ENCODE assay signal across 39 cellular contexts in genomic region chr12:8461426-8461825, GRCh38. TPM values are rescaled to one million over a fixed set of nuclear protein-coding genes. Genes with fewer than 3 reads are reported as not detected.
"Had no signal": no experiment of that assay in that cellular context is flagged by ENCODE, and none has a peak within 500 bp of the region (broad histone marks: within the 10 kb centered on the region; RNA-seq: fewer than 3 reads in every experiment).

No MANE protein-coding gene starts in this region.

- DNase-seq: activated CD4-positive, alpha-beta memory T cell treated with anti-CD3 and anti-CD28 coated beads for 36 hours; activated CD4-positive, alpha-beta T cell treated with anti-CD3 and anti-CD28 coated beads for 48 hours; activated CD8-positive, alpha-beta memory T cell treated with anti-CD3 and anti-CD28 coated beads, Interleukin-2, amount 50 U/mL, for 4 hours; activated effector memory CD4-positive, alpha-beta T cell treated with anti-CD3 and anti-CD28 coated beads, Interleukin-2, amount 50 U/mL, for 16 hours; activated naive CD4-positive, alpha-beta T cell treated with anti-CD3 and anti-CD28 coated beads for 36 hours; activated naive CD8-positive, alpha-beta T cell treated with anti-CD3 and anti-CD28 coated beads for 36 hours; activated T-cell treated with anti-CD3 and anti-CD28 coated beads, Interleukin-2, amount 50 U/mL, for 1 hour; adrenal gland; aorta; dorsolateral prefrontal cortex; effector memory CD4-positive, alpha-beta T cell; erythroblast; heart left ventricle; left lung; mucosa of descending colon; ovary; retina; sigmoid colon; small intestine; stimulated activated CD4-positive, alpha-beta T cell treated with anti-CD3 and anti-CD28 coated beads, Interleukin-4, amount 100 ng/mL, for 4 hours; stimulated activated CD8-positive, alpha-beta memory T cell treated with anti-CD3 and anti-CD28 coated beads, Interleukin-4, amount 100 ng/mL, for 48 hours; stimulated activated naive CD8-positive, alpha-beta T cell treated with anti-CD3 and anti-CD28 coated beads, Interleukin-15, amount 100 ng/mL, for 72 hours; substantia nigra; T-helper 1 cell; thyroid gland had no signal

- H3K27ac Mint-ChIP-seq: activated CD4-positive, alpha-beta memory T cell treated with anti-CD3 and anti-CD28 coated beads for 36 hours; activated naive CD4-positive, alpha-beta T cell treated with anti-CD3 and anti-CD28 coated beads for 36 hours; activated naive CD8-positive, alpha-beta T cell treated with anti-CD3 and anti-CD28 coated beads for 36 hours; activated T-helper 1 cell treated with anti-CD3 and anti-CD28 coated beads, Interleukin-12 subunit alpha, Interleukin-12 subunit beta, Interleukin-2, Interleukin-4 antibody, amounts not matched to agents 30 ng/mL and 10 ng/mL and 1 ng/mL, durations not matched to agents 14 hours and 24 hours and 36 hours; brain; natural killer cell treated with Interleukin-12 subunit alpha and Interleukin-12 subunit beta and Interleukin-15 and Interleukin-18, amount 100 ng/mL, for 72 hours; stimulated activated memory B cell treated with anti-CD40 and anti-IgM and Interleukin-4, amounts not matched to agents 10 μg/mL and 1 μg/mL and 100 μg/mL, for 72 hours; stimulated activated naive CD8-positive, alpha-beta T cell treated with anti-CD3 and anti-CD28 coated beads, Interleukin-15, amount 100 ng/mL, for 72 hours; T-helper 2 cell treated with Interferon-gamma antibody and Interleukin-4, amounts not matched to agents 5 μg/mL and 100 μg/mL, for 36 hours had no signal

- H3K9me3 Mint-ChIP-seq: activated CD4-positive, alpha-beta memory T cell treated with anti-CD3 and anti-CD28 coated beads for 36 hours; activated naive CD4-positive, alpha-beta T cell treated with anti-CD3 and anti-CD28 coated beads for 36 hours; activated naive CD8-positive, alpha-beta T cell treated with anti-CD3 and anti-CD28 coated beads for 36 hours; activated T-helper 1 cell treated with anti-CD3 and anti-CD28 coated beads, Interleukin-12 subunit alpha, Interleukin-12 subunit beta, Interleukin-2, Interleukin-4 antibody, amounts not matched to agents 30 ng/mL and 10 ng/mL and 1 ng/mL, durations not matched to agents 14 hours and 24 hours and 36 hours; brain; natural killer cell treated with Interleukin-12 subunit alpha and Interleukin-12 subunit beta and Interleukin-15 and Interleukin-18, amount 100 ng/mL, for 72 hours; stimulated activated naive CD8-positive, alpha-beta T cell treated with anti-CD3 and anti-CD28 coated beads, Interleukin-15, amount 100 ng/mL, for 72 hours; T-helper 2 cell treated with Interferon-gamma antibody and Interleukin-4, amounts not matched to agents 5 μg/mL and 100 μg/mL, for 36 hours had no signal

- H3K4me3 ChIP-seq: adrenal gland, cardiac muscle cell, coronary artery, dorsolateral prefrontal cortex, heart left ventricle, left lung, lung, mucosa of descending colon, ovary, prostate gland, sigmoid colon, thyroid gland had no signal

- H3K4me3 Mint-ChIP-seq: activated CD4-positive, alpha-beta memory T cell treated with anti-CD3 and anti-CD28 coated beads for 36 hours; activated naive CD4-positive, alpha-beta T cell treated with anti-CD3 and anti-CD28 coated beads for 36 hours; activated naive CD8-positive, alpha-beta T cell treated with anti-CD3 and anti-CD28 coated beads for 36 hours; activated T-helper 1 cell treated with anti-CD3 and anti-CD28 coated beads, Interleukin-12 subunit alpha, Interleukin-12 subunit beta, Interleukin-2, Interleukin-4 antibody, amounts not matched to agents 30 ng/mL and 10 ng/mL and 1 ng/mL, durations not matched to agents 14 hours and 24 hours and 36 hours; brain; natural killer cell treated with Interleukin-12 subunit alpha and Interleukin-12 subunit beta and Interleukin-15 and Interleukin-18, amount 100 ng/mL, for 72 hours; stimulated activated memory B cell treated with anti-CD40 and anti-IgM and Interleukin-4, amounts not matched to agents 10 μg/mL and 1 μg/mL and 100 μg/mL, for 72 hours; stimulated activated naive CD8-positive, alpha-beta T cell treated with anti-CD3 and anti-CD28 coated beads, Interleukin-15, amount 100 ng/mL, for 72 hours; T-helper 2 cell treated with Interferon-gamma antibody and Interleukin-4, amounts not matched to agents 5 μg/mL and 100 μg/mL, for 36 hours had no signal

- ATAC-seq: heart left ventricle; left lung; mucosa of descending colon; natural killer cell treated with Interleukin-12 subunit alpha and Interleukin-12 subunit beta and Interleukin-15 and Interleukin-18, amount 100 ng/mL, for 72 hours; stimulated activated memory B cell treated with anti-CD40 and anti-IgM and Interleukin-4, amounts not matched to agents 10 μg/mL and 1 μg/mL and 100 μg/mL, for 72 hours; stimulated activated naive CD8-positive, alpha-beta T cell treated with anti-CD3 and anti-CD28 coated beads, Interleukin-15, amount 100 ng/mL, for 72 hours had no signal

- H3K4me1 ChIP-seq: adrenal gland, prostate gland, sigmoid colon, thyroid gland had no signal

- H3K36me3 ChIP-seq: adrenal gland, cardiac muscle cell, heart left ventricle, left lung, ovary, prostate gland, sigmoid colon, thyroid gland had no signal

- H3K27ac ChIP-seq: adrenal gland, cardiac muscle cell, coronary artery, dorsolateral prefrontal cortex, heart left ventricle, left lung, ovary, prostate gland, sigmoid colon, thyroid gland had no signal

- H3K27me3 ChIP-seq: adrenal gland, cardiac muscle cell, ovary, sigmoid colon, thyroid gland had no signal

- H3K36me3 Mint-ChIP-seq: activated CD4-positive, alpha-beta memory T cell treated with anti-CD3 and anti-CD28 coated beads for 36 hours; activated naive CD8-positive, alpha-beta T cell treated with anti-CD3 and anti-CD28 coated beads for 36 hours; brain; natural killer cell treated with Interleukin-12 subunit alpha and Interleukin-12 subunit beta and Interleukin-15 and Interleukin-18, amount 100 ng/mL, for 72 hours; stimulated activated memory B cell treated with anti-CD40 and anti-IgM and Interleukin-4, amounts not matched to agents 10 μg/mL and 1 μg/mL and 100 μg/mL, for 72 hours had no signal

- H3K4me1 Mint-ChIP-seq: brain; stimulated activated memory B cell treated with anti-CD40 and anti-IgM and Interleukin-4, amounts not matched to agents 10 μg/mL and 1 μg/mL and 100 μg/mL, for 72 hours; stimulated activated naive CD8-positive, alpha-beta T cell treated with anti-CD3 and anti-CD28 coated beads, Interleukin-15, amount 100 ng/mL, for 72 hours had no signal

- H3K9me3 ChIP-seq: adrenal gland, heart left ventricle, left lung, mucosa of descending colon, ovary, prostate gland, sigmoid colon, thyroid gland had no signal

RNA-seq across cellular contexts. Expression of gene CLEC6A, which starts 5.7 kb away (rescaled TPM):
- total RNA-seq: activated CD4-positive, alpha-beta memory T cell treated with anti-CD3 and anti-CD28 coated beads for 36 hours; activated CD8-positive, alpha-beta memory T cell treated with anti-CD3 and anti-CD28 coated beads for 36 hours; activated naive CD4-positive, alpha-beta T cell treated with anti-CD3 and anti-CD28 coated beads for 36 hours; activated naive CD8-positive, alpha-beta T cell treated with anti-CD3 and anti-CD28 coated beads for 36 hours; activated T-helper 1 cell treated with anti-CD3 and anti-CD28 coated beads, Interleukin-12 subunit alpha, Interleukin-12 subunit beta, Interleukin-2, Interleukin-4 antibody, amounts not matched to agents 30 ng/mL and 10 ng/mL and 1 ng/mL, durations not matched to agents 14 hours and 24 hours and 36 hours; adrenal gland; aorta; cerebellum; heart left ventricle; mesenteric fat pad; mucosa of descending colon; myocyte; natural killer cell treated with Interleukin-12 subunit alpha and Interleukin-12 subunit beta and Interleukin-15 and Interleukin-18, amount 100 ng/mL, for 72 hours; prostate gland; sigmoid colon; ureter had no signal
- polyA plus RNA-seq: adrenal gland, aorta, cardiac muscle cell, heart left ventricle, ovary, small intestine had no signal

RNA-seq across cellular contexts. Expression of gene CLEC4D, which starts 51.9 kb away (rescaled TPM):
- total RNA-seq: activated CD4-positive, alpha-beta memory T cell treated with anti-CD3 and anti-CD28 coated beads for 36 hours; activated CD8-positive, alpha-beta memory T cell treated with anti-CD3 and anti-CD28 coated beads for 36 hours; activated naive CD4-positive, alpha-beta T cell treated with anti-CD3 and anti-CD28 coated beads for 36 hours; activated naive CD8-positive, alpha-beta T cell treated with anti-CD3 and anti-CD28 coated beads for 36 hours; activated T-helper 1 cell treated with anti-CD3 and anti-CD28 coated beads, Interleukin-12 subunit alpha, Interleukin-12 subunit beta, Interleukin-2, Interleukin-4 antibody, amounts not matched to agents 30 ng/mL and 10 ng/mL and 1 ng/mL, durations not matched to agents 14 hours and 24 hours and 36 hours; cerebellum; myocyte; natural killer cell treated with Interleukin-12 subunit alpha and Interleukin-12 subunit beta and Interleukin-15 and Interleukin-18, amount 100 ng/mL, for 72 hours; ureter had no signal
- polyA plus RNA-seq: cardiac muscle cell had no signal
